Comparison of ENCODE assay signal across 8 cellular contexts in genomic region chr5:136028782-136029742, GRCh38. TPM values are rescaled to one million over a fixed set of nuclear protein-coding genes. Genes with fewer than 3 reads are reported as not detected.
A peak's percentile ranks its signal among the peaks of the same experiment; 100 is the strongest.
DNase-seq lines count a peak whose midpoint lies in the region; ATAC-seq and TF ChIP-seq lines count a peak whose summit lies in the region.

TSS of gene TGFBI (plus strand) at chr5:136028988. CDS start at chr5:136029056, 68 bp downstream.

- peak within 1 kb of the TSS; percentile 76 for H3K4me3 ChIP-seq in RWPE2 (ENCODE audit: severe bottlenecking)
- H3K4me3 ChIP-seq in esophagus (ENCODE audit: low read depth in 1 of 2, low read length in 2 of 2), result peak within 1 kb of the TSS; percentile 39 to 48
- peak within 1 kb of the TSS; percentile 58 for H3K4me3 ChIP-seq in urinary bladder (ENCODE audit: low read depth, low read length)

- H3K4me1 Mint-ChIP-seq in mesothelial cell of epicardium, result peaks cover 44% of the 10 kb centered on the region

- peak within 1 kb of the TSS; percentile 67 for H3K4me3 Mint-ChIP-seq in mesothelial cell of epicardium

- H3K9me3 ChIP-seq in RWPE2 (ENCODE audit: severe bottlenecking), result no peaks in the 10 kb centered on the region
- no peaks in the 10 kb centered on the region for H3K9me3 ChIP-seq in esophagus (ENCODE audit: control insufficient read depth in 2 of 2, insufficient read depth in 1 of 2, low read depth in 1 of 2, low read length in 1 of 2)

- peak; percentile 44 for TF ChIP-seq CTCF in RWPE2 (IDR thresholded peaks at IDR 0.05; ENCODE audit: poor library complexity, severe bottlenecking)
- TF ChIP-seq CTCF in mesothelial cell of epicardium (IDR thresholded peaks at IDR 0.05; ENCODE audit: unreplicated experiment), result no peak

- H3K27ac ChIP-seq in RWPE2 (ENCODE audit: poor library complexity, severe bottlenecking) (peak within 1 kb of the TSS; percentile 95), esophagus (ENCODE audit: low read depth in 2 of 2, low read length in 1 of 2) (peak within 1 kb of the TSS; percentile 5 to 17), urinary bladder (ENCODE audit: low read depth) (peak within 1 kb of the TSS; percentile 68)

- peaks cover 3% of the 10 kb centered on the region for H3K36me3 Mint-ChIP-seq in mesothelial cell of epicardium

- ATAC-seq in GM19463 (IDR thresholded peaks at IDR 0.05; ENCODE audit: unreplicated experiment) (peak; percentile 57), RWPE2 (ENCODE audit: low read depth) (peak; percentile 81)

- in situ Hi-C loops in ACHN (cut with HindIII; ENCODE audit: low pct_ligation_motif_present, low pct_unique_long_range_greater_than_20kb, low sequenced_read_pairs), result no loop called here

- DNase-seq in ACHN (peak; percentile 75), RWPE2 (ENCODE audit: low spot score) (peak; percentile 88), mesothelial cell of epicardium (ENCODE audit: low spot score in 2 of 2, unreplicated experiment in 2 of 2) (peak; percentile 54 to 66), NCI-H2196 treated with DMSO at 0.1 percent for 48 hours (lab: John Stamatoyannopoulos, UW; ENCODE audit: unreplicated experiment) (no peak), SKM-1 (lab: John Stamatoyannopoulos, UW; ENCODE audit: unreplicated experiment) (no peak)

- H3K36me3 ChIP-seq in RWPE2 (ENCODE audit: low read depth), result peaks cover 38% of the 10 kb centered on the region
- no peaks in the 10 kb centered on the region for H3K36me3 ChIP-seq in esophagus (ENCODE audit: control insufficient read depth in 2 of 2, insufficient read depth in 2 of 2, low read length in 1 of 2)
- no peaks in the 10 kb centered on the region for H3K36me3 ChIP-seq in urinary bladder (ENCODE audit: insufficient read depth)

- H3K27ac Mint-ChIP-seq in mesothelial cell of epicardium, result no peak within 1 kb of the TSS

- WGBS in esophagus, 2 donors, result 12 to 14% methylated on average over 53 to 68 of the region's 68 CpGs
- WGBS in urinary bladder, result 5% methylated on average over 68 of the region's 68 CpGs

- H3K27me3 ChIP-seq in RWPE2 (ENCODE audit: insufficient read depth, poor library complexity, severe bottlenecking), result no peaks in the 10 kb centered on the region
- no peaks in the 10 kb centered on the region for H3K27me3 ChIP-seq in esophagus (ENCODE audit: control insufficient read depth in 1 of 2, insufficient read depth in 2 of 2, low read length in 2 of 2)

- H3K4me1 ChIP-seq in RWPE2 (ENCODE audit: insufficient read depth, poor library complexity, severe bottlenecking), result peaks cover 47% of the 10 kb centered on the region
- peaks cover 10 to 18% of the 10 kb centered on the region in 2 donors for H3K4me1 ChIP-seq in esophagus (ENCODE audit: control insufficient read depth in 2 of 2, insufficient read depth in 2 of 2, low read length in 1 of 2)
- no peaks in the 10 kb centered on the region for H3K4me1 ChIP-seq in urinary bladder (ENCODE audit: insufficient read depth)

- peaks cover 19% of the 10 kb centered on the region for H3K27me3 Mint-ChIP-seq in mesothelial cell of epicardium (ENCODE audit: low read depth)

- H3K9me3 Mint-ChIP-seq in mesothelial cell of epicardium, result no peaks in the 10 kb centered on the region

RNA-seq across cellular contexts. Expression of gene TGFBI, which starts in this region (rescaled TPM):
- polyA plus RNA-seq in esophagus (10 to 100 TPM; 13.9 to 14.0 TPM), urinary bladder (220 TPM)
- total RNA-seq in mesothelial cell of epicardium (339 to 354 TPM (median 345 TPM) in 3 replicates), urinary bladder (394 TPM)

Comparison
In these comparisons a context has a peak if more than half of its experiments do, and no peak if none do; other contexts are left out.
1. RNA of gene TGFBI (polyA plus RNA-seq): 220 TPM in urinary bladder (single experiment); 13.9 to 14.0 TPM in esophagus; every median in the first group is over 10 times any median in the second.
2. DNase-seq: peak in ACHN (single experiment), RWPE2 (single experiment) and mesothelial cell of epicardium (2 of 2); none in NCI-H2196 treated with DMSO at 0.1 percent for 48 hours (single experiment) and SKM-1 (single experiment).
3. H3K27ac ChIP-seq: peak in every context shown above with its lines; median percentile 95 in RWPE2; 68 in urinary bladder; 11 in esophagus.
4. Peak in every context shown above with its lines, with median percentiles within 50 percentile points of each other: H3K4me3 ChIP-seq.